9 cellular contexts compared by ENCODE assay signal in genomic region chr15:94305133-94305532, GRCh38.
DNase-seq lines count a peak whose midpoint lies in the region; ATAC-seq lines count a peak whose summit lies in the region.
"Had no signal": no experiment of that assay in that cellular context is flagged by ENCODE, and none has a peak within 500 bp of the region (broad histone marks: within the 10 kb centered on the region; RNA-seq: fewer than 3 reads in every experiment).

No MANE protein-coding gene starts in this region.

- DNase-seq in activated gamma-delta T cell treated with Interleukin-2 at 50 U/mL for 16 hours: peak; percentile 31
- DNase-seq in activated gamma-delta T cell (lab: John Stamatoyannopoulos, UW): no peak
- DNase-seq in OCI-M1 (lab: John Stamatoyannopoulos, UW): peak; percentile 33
- peak; percentile 49 for DNase-seq in stimulated activated CD8-positive, alpha-beta memory T cell treated with anti-CD3 and anti-CD28 coated beads, Interleukin-4, amount 100 ng/mL, for 48 hours
- no peak for DNase-seq in DMS153 (lab: John Stamatoyannopoulos, UW)
- no peak for DNase-seq in amygdala (lab: John Stamatoyannopoulos, UW)
- DNase-seq in SHP77 treated with DMSO at 0.1 percent for 48 hours (lab: John Stamatoyannopoulos, UW): no peak
- DNase-seq: thyroid gland had no signal

- ATAC-seq in HG02852 (IDR thresholded peaks at IDR 0.05; ENCODE audit: unreplicated experiment): peak; percentile 42

Comparison
In these comparisons a context has a peak if more than half of its experiments do, and no peak if none do; other contexts are left out.
1. DNase-seq: peak in activated gamma-delta T cell treated with Interleukin-2 at 50 U/mL for 16 hours (single experiment), OCI-M1 (single experiment) and stimulated activated CD8-positive, alpha-beta memory T cell treated with anti-CD3 and anti-CD28 coated beads, Interleukin-4, amount 100 ng/mL, for 48 hours (single experiment); none in activated gamma-delta T cell (single experiment), DMS153 (single experiment), amygdala (0 of 56) and SHP77 treated with DMSO at 0.1 percent for 48 hours (single experiment).